8 cellular contexts compared by ENCODE assay signal in the genomic region with DNA sequence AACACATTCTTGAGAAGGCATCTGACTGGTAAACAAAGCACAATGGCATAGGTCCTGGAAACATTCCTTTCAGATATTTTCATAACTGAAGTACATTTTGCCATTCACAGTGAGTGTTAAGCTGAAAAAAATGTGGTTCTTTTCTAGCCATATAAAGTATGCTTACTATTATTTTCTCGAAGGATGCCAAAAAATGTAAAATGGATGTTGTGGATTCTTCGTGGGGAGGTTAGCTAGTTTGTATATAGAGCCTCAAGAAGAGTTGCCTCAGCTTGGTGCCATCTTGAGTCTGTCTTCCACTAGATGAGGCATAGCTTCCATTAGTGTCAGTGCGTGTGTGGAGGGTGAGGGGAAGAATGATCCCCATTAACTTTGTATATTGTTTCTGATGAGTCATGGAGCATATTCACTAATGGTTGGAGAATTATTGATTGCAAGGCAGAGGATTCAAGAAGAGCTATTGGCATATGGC. TPM values are rescaled to one million over a fixed set of nuclear protein-coding genes. Genes with fewer than 3 reads are reported as not detected.
DNase-seq lines count a peak whose midpoint lies in the region; TF ChIP-seq lines count a peak whose summit lies in the region.

No MANE protein-coding gene starts in this region.

- H3K36me3 Mint-ChIP-seq in activated CD4-positive, alpha-beta T cell treated with anti-CD3 and anti-CD28 coated beads, Interleukin-2, amount 10 ng/mL, durations not matched to agents 24 days and 14 days (ENCODE audit: low read depth), result peaks cover 38% of the 10 kb centered on the region

- H3K4me3 ChIP-seq in fibroblast of villous mesenchyme (ENCODE audit: low read depth, low read length) (peak overlapping the region; percentile 69), suprapubic skin (peak overlapping the region; percentile 98)

- TF ChIP-seq POLR2A in suprapubic skin (IDR thresholded peaks at IDR 0.05), result no peak

- TF ChIP-seq CTCF in fibroblast of villous mesenchyme (IDR thresholded peaks at IDR 0.05; ENCODE audit: insufficient read depth, low read depth, low read length) (no peak), suprapubic skin (IDR thresholded peaks at IDR 0.05) (no peak)

- H3K27me3 Mint-ChIP-seq in activated CD4-positive, alpha-beta T cell treated with anti-CD3 and anti-CD28 coated beads, Interleukin-2, amount 10 ng/mL, durations not matched to agents 24 days and 14 days, result no peaks in the 10 kb centered on the region

- H3K27ac ChIP-seq in suprapubic skin, result peak overlapping the region; percentile 46

- peak overlapping the region; percentile 71 for H3K27ac Mint-ChIP-seq in activated CD4-positive, alpha-beta T cell treated with anti-CD3 and anti-CD28 coated beads, Interleukin-2, amount 10 ng/mL, durations not matched to agents 24 days and 14 days

- no peaks in the 10 kb centered on the region for H3K27me3 ChIP-seq in suprapubic skin

- DNase-seq in activated T-cell treated with anti-CD3 and anti-CD28 coated beads for 4 hours, result peak; percentile 48
- no peak for DNase-seq in activated T-cell treated with anti-CD3 and anti-CD28 coated beads, Interleukin-2, amount 50 U/mL, for 1 hour
- DNase-seq in activated CD4-positive, alpha-beta T cell treated with anti-CD3 and anti-CD28 coated beads, Interleukin-2, amount 10 ng/mL, durations not matched to agents 24 days and 14 days, result peak; percentile 74
- peak; percentile 65 for DNase-seq in fibroblast of villous mesenchyme (ENCODE audit: low read depth)
- no peak for DNase-seq in suprapubic skin (ENCODE audit: low spot score in 2 of 2)
- no peak for DNase-seq in NCI-H1930 (lab: John Stamatoyannopoulos, UW)
- DNase-seq in COLO668 (lab: John Stamatoyannopoulos, UW; ENCODE audit: unreplicated experiment), result no peak
- no peak for DNase-seq in NCI-H524 (lab: John Stamatoyannopoulos, UW)

- no peaks in the 10 kb centered on the region for H3K36me3 ChIP-seq in suprapubic skin

- WGBS in suprapubic skin, result 30% methylated on average over 3 of the region's 3 CpGs

- H3K9me3 ChIP-seq in suprapubic skin, result no peaks in the 10 kb centered on the region

- H3K9me3 Mint-ChIP-seq in activated CD4-positive, alpha-beta T cell treated with anti-CD3 and anti-CD28 coated beads, Interleukin-2, amount 10 ng/mL, durations not matched to agents 24 days and 14 days, result no peaks in the 10 kb centered on the region

- peak overlapping the region; percentile 83 for H3K4me3 Mint-ChIP-seq in activated CD4-positive, alpha-beta T cell treated with anti-CD3 and anti-CD28 coated beads, Interleukin-2, amount 10 ng/mL, durations not matched to agents 24 days and 14 days

- no peak for TF ChIP-seq EP300 in suprapubic skin (IDR thresholded peaks at IDR 0.05)

- peaks cover 67% of the 10 kb centered on the region for H3K4me1 ChIP-seq in suprapubic skin

- H3K4me1 Mint-ChIP-seq in activated CD4-positive, alpha-beta T cell treated with anti-CD3 and anti-CD28 coated beads, Interleukin-2, amount 10 ng/mL, durations not matched to agents 24 days and 14 days, result peaks cover 43% of the 10 kb centered on the region

- intact Hi-C loops in activated CD4-positive, alpha-beta T cell treated with anti-CD3 and anti-CD28 coated beads, Interleukin-2, amount 10 ng/mL, durations not matched to agents 24 days and 14 days (cut with micrococcal nuclease), result loop anchor here (1.0 to 5.0 kb wide), 5 partner anchors 8 to 169 kb away; no protein-coding TSS in a partner anchor

RNA-seq across cellular contexts. Expression of a gene that starts 4.1 kb away (rescaled TPM):
- 296 and 298 TPM in 2 replicates for total RNA-seq in activated CD4-positive, alpha-beta T cell treated with anti-CD3 and anti-CD28 coated beads, Interleukin-2, amount 10 ng/mL, durations not matched to agents 24 days and 14 days
- 440 and 445 TPM in 2 replicates for total RNA-seq in fibroblast of villous mesenchyme
- 100 to 1,000 TPM; 258 to 478 (median 320) TPM for total RNA-seq in suprapubic skin

Comparison
In these comparisons a context has a peak if more than half of its experiments do, and no peak if none do; other contexts are left out.
1. DNase-seq: peak in activated T-cell treated with anti-CD3 and anti-CD28 coated beads for 4 hours (single experiment), activated CD4-positive, alpha-beta T cell treated with anti-CD3 and anti-CD28 coated beads, Interleukin-2, amount 10 ng/mL, durations not matched to agents 24 days and 14 days (single experiment) and fibroblast of villous mesenchyme (single experiment); none in activated T-cell treated with anti-CD3 and anti-CD28 coated beads, Interleukin-2, amount 50 U/mL, for 1 hour (single experiment), suprapubic skin (0 of 2), NCI-H1930 (0 of 2), COLO668 (single experiment) and NCI-H524 (0 of 2).